ENCODE assay signal across 8 cellular contexts in genomic region chr5:57192832-57193231, GRCh38. TPM values are rescaled to one million over a fixed set of nuclear protein-coding genes. Genes with fewer than 3 reads are reported as not detected.
DNase-seq lines count a peak whose midpoint lies in the region; ATAC-seq and TF ChIP-seq lines count a peak whose summit lies in the region.
"Not testable (repeated sequence)": the region's sequence is repeated elsewhere in the genome, so short reads cannot be mapped to it uniquely, and the experiment has no call there.

No MANE protein-coding gene starts in this region.

- TF ChIP-seq CTCF in CD8-positive, alpha-beta T cell (IDR thresholded peaks at IDR 0.05); PC-9 (conservative IDR thresholded peaks at IDR 0.05): not testable (repeated sequence)

- ATAC-seq in CD8-positive, alpha-beta T cell; activated CD4-positive, alpha-beta T cell treated with anti-CD3 and anti-CD28 coated beads for 36 hours; activated CD8-positive, alpha-beta memory T cell treated with anti-CD3 and anti-CD28 coated beads, Interleukin-2, amount 10 ng/mL, durations not matched to agents 7 days and 5 days; effector memory CD8-positive, alpha-beta T cell (replicated peaks); naive thymus-derived CD8-positive, alpha-beta T cell: not testable (repeated sequence)

- H3K4me1 ChIP-seq in CD8-positive, alpha-beta T cell (ENCODE audit: insufficient read depth, low read length), result peaks cover 64% of the 10 kb centered on the region
- H3K4me1 ChIP-seq in PC-9 (replicated peaks; ENCODE audit: insufficient read depth), result not testable (repeated sequence)

- peaks cover 77% of the 10 kb centered on the region for H3K4me1 Mint-ChIP-seq in CD8-positive, alpha-beta T cell (ENCODE audit: low read depth)
- H3K4me1 Mint-ChIP-seq in activated CD4-positive, alpha-beta T cell treated with anti-CD3 and anti-CD28 coated beads for 36 hours, result peaks cover 79% of the 10 kb centered on the region
- H3K4me1 Mint-ChIP-seq in activated CD8-positive, alpha-beta memory T cell treated with anti-CD3 and anti-CD28 coated beads, Interleukin-2, amount 10 ng/mL, durations not matched to agents 7 days and 5 days, result peaks cover 62% of the 10 kb centered on the region
- peaks cover 86% of the 10 kb centered on the region for H3K4me1 Mint-ChIP-seq in activated naive CD4-positive, alpha-beta T cell treated with anti-CD3 and anti-CD28 coated beads, Interleukin-2, amount 50 U/mL, for 24 hours
- peaks cover 54 to 65% of the 10 kb centered on the region in 2 donors for H3K4me1 Mint-ChIP-seq in effector memory CD8-positive, alpha-beta T cell (ENCODE audit: low read depth in 2 of 2)
- H3K4me1 Mint-ChIP-seq in naive thymus-derived CD8-positive, alpha-beta T cell, result peaks cover 29 to 87% (median 76%) of the 10 kb centered on the region in 4 donors
- H3K4me1 Mint-ChIP-seq in stimulated activated naive CD8-positive, alpha-beta T cell treated with anti-CD3 and anti-CD28 coated beads, Interleukin-15, Interleukin-2, amounts not matched to agents 100 ng/mL and 50 ng/mL, for 24 hours (ENCODE audit: low read depth), result peaks cover 85% of the 10 kb centered on the region

- TSS peak; percentile 15 for BruUV-seq in PC-9 (replicated peaks; lab: Mats Ljungman, UMichigan)

- not testable (repeated sequence) for H3K27me3 Mint-ChIP-seq in CD8-positive, alpha-beta T cell (ENCODE audit: low read depth); activated CD4-positive, alpha-beta T cell treated with anti-CD3 and anti-CD28 coated beads for 36 hours; activated CD8-positive, alpha-beta memory T cell treated with anti-CD3 and anti-CD28 coated beads, Interleukin-2, amount 10 ng/mL, durations not matched to agents 7 days and 5 days; activated naive CD4-positive, alpha-beta T cell treated with anti-CD3 and anti-CD28 coated beads, Interleukin-2, amount 50 U/mL, for 24 hours; effector memory CD8-positive, alpha-beta T cell; naive thymus-derived CD8-positive, alpha-beta T cell; stimulated activated naive CD8-positive, alpha-beta T cell treated with anti-CD3 and anti-CD28 coated beads, Interleukin-15, Interleukin-2, amounts not matched to agents 100 ng/mL and 50 ng/mL, for 24 hours

- not testable (repeated sequence) for H3K27ac ChIP-seq in CD8-positive, alpha-beta T cell (ENCODE audit: low read depth, low read length); PC-9

- CTCF ChIA-PET in CD8-positive, alpha-beta T cell (lab: Charles Lee), result interaction anchor here (0.8 to 1.3 kb wide), 2 partner anchors 292 to 922 kb away, joined by 3 to 4 read pairs; no protein-coding TSS in a partner anchor
- CTCF ChIA-PET in PC-9 (lab: Charles Lee), result interaction anchor here (0.5 kb wide), 1 partner anchor 27 kb away, joined by 15 read pairs; no protein-coding TSS in a partner anchor
- CTCF ChIA-PET in activated CD4-positive, alpha-beta T cell treated with anti-CD3 and anti-CD28 coated beads for 36 hours (lab: Charles Lee), result interaction anchor here (0.7 to 1.9 kb wide), 3 partner anchors 27 to 67 kb away, joined by 3 to 4 read pairs (median 3); no protein-coding TSS in a partner anchor
- CTCF ChIA-PET in activated CD8-positive, alpha-beta memory T cell treated with anti-CD3 and anti-CD28 coated beads, Interleukin-2, amount 10 ng/mL, durations not matched to agents 7 days and 5 days (lab: Charles Lee), result interaction anchor here (2.3 kb wide), 1 partner anchor 14 kb away, joined by 8 read pairs; no protein-coding TSS in a partner anchor

- peak overlapping the region; percentile 39 for H3K27ac Mint-ChIP-seq in CD8-positive, alpha-beta T cell
- peak overlapping the region; percentile 19 for H3K27ac Mint-ChIP-seq in activated CD4-positive, alpha-beta T cell treated with anti-CD3 and anti-CD28 coated beads for 36 hours
- peak overlapping the region; percentile 76 for H3K27ac Mint-ChIP-seq in activated CD8-positive, alpha-beta memory T cell treated with anti-CD3 and anti-CD28 coated beads, Interleukin-2, amount 10 ng/mL, durations not matched to agents 7 days and 5 days
- H3K27ac Mint-ChIP-seq in activated naive CD4-positive, alpha-beta T cell treated with anti-CD3 and anti-CD28 coated beads, Interleukin-2, amount 50 U/mL, for 24 hours, result peak overlapping the region; percentile 59
- H3K27ac Mint-ChIP-seq in effector memory CD8-positive, alpha-beta T cell, result peak overlapping the region; percentile 87 to 91
- H3K27ac Mint-ChIP-seq in naive thymus-derived CD8-positive, alpha-beta T cell, result peak overlapping the region in 8 of 10 donors; percentile 28 to 91 (median 72)
- H3K27ac Mint-ChIP-seq in stimulated activated naive CD8-positive, alpha-beta T cell treated with anti-CD3 and anti-CD28 coated beads, Interleukin-15, Interleukin-2, amounts not matched to agents 100 ng/mL and 50 ng/mL, for 24 hours, result not testable (repeated sequence)

- POLR2A ChIA-PET in CD8-positive, alpha-beta T cell (lab: Charles Lee), result interaction anchor here (1.3 kb wide), 1 partner anchor 282 kb away, joined by 3 read pairs; no protein-coding TSS in a partner anchor
- POLR2A ChIA-PET in PC-9 (lab: Charles Lee; ENCODE audit: unreplicated experiment), result interaction anchor here (0.5 kb wide), 1 partner anchor 19 kb away, joined by 3 read pairs; the partner anchor contains the start of gene GPBP1
- POLR2A ChIA-PET in activated CD4-positive, alpha-beta T cell treated with anti-CD3 and anti-CD28 coated beads for 36 hours (lab: Charles Lee); naive thymus-derived CD8-positive, alpha-beta T cell (lab: Charles Lee): not testable (repeated sequence)

- not testable (repeated sequence) for H3K27me3 ChIP-seq in CD8-positive, alpha-beta T cell (ENCODE audit: insufficient read depth, low read length); PC-9 (ENCODE audit: insufficient read depth, low read depth)

- peak overlapping the region; percentile 30 for H3K4me3 Mint-ChIP-seq in CD8-positive, alpha-beta T cell
- not testable (repeated sequence) for H3K4me3 Mint-ChIP-seq in activated CD4-positive, alpha-beta T cell treated with anti-CD3 and anti-CD28 coated beads for 36 hours
- peak overlapping the region; percentile 34 for H3K4me3 Mint-ChIP-seq in activated CD8-positive, alpha-beta memory T cell treated with anti-CD3 and anti-CD28 coated beads, Interleukin-2, amount 10 ng/mL, durations not matched to agents 7 days and 5 days
- peak overlapping the region; percentile 33 for H3K4me3 Mint-ChIP-seq in activated naive CD4-positive, alpha-beta T cell treated with anti-CD3 and anti-CD28 coated beads, Interleukin-2, amount 50 U/mL, for 24 hours
- peak overlapping the region; percentile 63 to 73 for H3K4me3 Mint-ChIP-seq in effector memory CD8-positive, alpha-beta T cell
- H3K4me3 Mint-ChIP-seq in naive thymus-derived CD8-positive, alpha-beta T cell, result peak overlapping the region in 6 of 10 donors; percentile 18 to 82 (median 61)
- H3K4me3 Mint-ChIP-seq in stimulated activated naive CD8-positive, alpha-beta T cell treated with anti-CD3 and anti-CD28 coated beads, Interleukin-15, Interleukin-2, amounts not matched to agents 100 ng/mL and 50 ng/mL, for 24 hours, result peak overlapping the region; percentile 19

- not testable (repeated sequence) for H3K9me2 ChIP-seq in PC-9 (ENCODE audit: insufficient read depth)

- not testable (repeated sequence) for H2AFZ ChIP-seq in PC-9

- H3K36me3 Mint-ChIP-seq in CD8-positive, alpha-beta T cell, result peaks cover 56% of the 10 kb centered on the region
- H3K36me3 Mint-ChIP-seq in activated CD4-positive, alpha-beta T cell treated with anti-CD3 and anti-CD28 coated beads for 36 hours (ENCODE audit: low read depth), result peaks cover 41% of the 10 kb centered on the region
- H3K36me3 Mint-ChIP-seq in activated CD8-positive, alpha-beta memory T cell treated with anti-CD3 and anti-CD28 coated beads, Interleukin-2, amount 10 ng/mL, durations not matched to agents 7 days and 5 days, result peaks cover 43% of the 10 kb centered on the region
- H3K36me3 Mint-ChIP-seq in activated naive CD4-positive, alpha-beta T cell treated with anti-CD3 and anti-CD28 coated beads, Interleukin-2, amount 50 U/mL, for 24 hours, result peaks cover 16% of the 10 kb centered on the region
- peaks cover 55% of the 10 kb centered on the region for H3K36me3 Mint-ChIP-seq in effector memory CD8-positive, alpha-beta T cell (ENCODE audit: insufficient read depth)
- H3K36me3 Mint-ChIP-seq in naive thymus-derived CD8-positive, alpha-beta T cell, result peaks cover under 1 to 67% (median 14%) of the 10 kb centered on the region in 3 donors
- H3K36me3 Mint-ChIP-seq in stimulated activated naive CD8-positive, alpha-beta T cell treated with anti-CD3 and anti-CD28 coated beads, Interleukin-15, Interleukin-2, amounts not matched to agents 100 ng/mL and 50 ng/mL, for 24 hours (ENCODE audit: low read depth), result peaks cover 58% of the 10 kb centered on the region

- H3K36me3 ChIP-seq in CD8-positive, alpha-beta T cell (ENCODE audit: insufficient read depth, low read length); PC-9 (ENCODE audit: low read depth): not testable (repeated sequence)

- not testable (repeated sequence) for H3K9me3 Mint-ChIP-seq in CD8-positive, alpha-beta T cell; activated CD4-positive, alpha-beta T cell treated with anti-CD3 and anti-CD28 coated beads for 36 hours (ENCODE audit: low read depth); activated CD8-positive, alpha-beta memory T cell treated with anti-CD3 and anti-CD28 coated beads, Interleukin-2, amount 10 ng/mL, durations not matched to agents 7 days and 5 days (ENCODE audit: low read depth); activated naive CD4-positive, alpha-beta T cell treated with anti-CD3 and anti-CD28 coated beads, Interleukin-2, amount 50 U/mL, for 24 hours; effector memory CD8-positive, alpha-beta T cell; naive thymus-derived CD8-positive, alpha-beta T cell; stimulated activated naive CD8-positive, alpha-beta T cell treated with anti-CD3 and anti-CD28 coated beads, Interleukin-15, Interleukin-2, amounts not matched to agents 100 ng/mL and 50 ng/mL, for 24 hours

- H3K4me2 ChIP-seq in PC-9, result not testable (repeated sequence)

- H3F3A ChIP-seq in PC-9 (ENCODE audit: insufficient read depth, low read depth), result peaks cover 17% of the 10 kb centered on the region

- H3K9me3 ChIP-seq in CD8-positive, alpha-beta T cell (ENCODE audit: low read length); PC-9 (ENCODE audit: insufficient read depth, low read depth): not testable (repeated sequence)

- DNase-seq in CD8-positive, alpha-beta T cell; PC-9; activated CD4-positive, alpha-beta T cell treated with anti-CD3 and anti-CD28 coated beads for 36 hours; activated CD8-positive, alpha-beta memory T cell treated with anti-CD3 and anti-CD28 coated beads, Interleukin-2, amount 10 ng/mL, durations not matched to agents 7 days and 5 days; effector memory CD8-positive, alpha-beta T cell; naive thymus-derived CD8-positive, alpha-beta T cell: not testable (repeated sequence)

- H3K79me2 ChIP-seq in PC-9 (ENCODE audit: low read depth), result peaks cover 100% of the 10 kb centered on the region

- intact Hi-C loops in CD8-positive, alpha-beta T cell (cut with DNase I, micrococcal nuclease), result loop anchor here in 1 of 2 experiments (2.0 kb wide), 1 partner anchor 14 kb away; no protein-coding TSS in a partner anchor
- intact Hi-C loops in PC-9 (cut with micrococcal nuclease; ENCODE audit: unreplicated experiment), result not testable (repeated sequence)
- intact Hi-C loops in activated CD4-positive, alpha-beta T cell treated with anti-CD3 and anti-CD28 coated beads for 36 hours (cut with DNase I, micrococcal nuclease), result loop anchor here in 1 of 2 experiments (1.0 kb wide), 1 partner anchor 18 kb away; no protein-coding TSS in a partner anchor

- H4K20me1 ChIP-seq in PC-9 (ENCODE audit: insufficient read depth), result peaks cover 83% of the 10 kb centered on the region

- not testable (repeated sequence) for H3K4me3 ChIP-seq in CD8-positive, alpha-beta T cell (ENCODE audit: low read depth, low read length); PC-9

RNA-seq across cellular contexts. Expression of gene GPBP1, which starts 19.0 kb away (rescaled TPM):
- 100 to 1,000 TPM; 164 to 165 TPM for total RNA-seq in CD8-positive, alpha-beta T cell
- 62.4 and 75.0 TPM in 2 replicates for total RNA-seq in PC-9 (2021)
- 100 to 1,000 TPM in 1 of 2 experiments, 10 to 100 TPM in 1; 91.8 to 116 TPM for total RNA-seq in activated CD4-positive, alpha-beta T cell treated with anti-CD3 and anti-CD28 coated beads for 36 hours
- total RNA-seq in activated CD8-positive, alpha-beta memory T cell treated with anti-CD3 and anti-CD28 coated beads, Interleukin-2, amount 10 ng/mL, durations not matched to agents 7 days and 5 days, result 100 to 1,000 TPM in 1 of 2 experiments, 10 to 100 TPM in 1; 95.0 to 101 TPM
- total RNA-seq in naive thymus-derived CD8-positive, alpha-beta T cell, result 100 to 1,000 TPM; 155 to 168 TPM
- polyA plus RNA-seq in naive thymus-derived CD8-positive, alpha-beta T cell, result 10 to 100 TPM; 69.8 to 97.1 (median 93.0) TPM
